Comparison of ENCODE assay signal across 14 cellular contexts in the genomic region with DNA sequence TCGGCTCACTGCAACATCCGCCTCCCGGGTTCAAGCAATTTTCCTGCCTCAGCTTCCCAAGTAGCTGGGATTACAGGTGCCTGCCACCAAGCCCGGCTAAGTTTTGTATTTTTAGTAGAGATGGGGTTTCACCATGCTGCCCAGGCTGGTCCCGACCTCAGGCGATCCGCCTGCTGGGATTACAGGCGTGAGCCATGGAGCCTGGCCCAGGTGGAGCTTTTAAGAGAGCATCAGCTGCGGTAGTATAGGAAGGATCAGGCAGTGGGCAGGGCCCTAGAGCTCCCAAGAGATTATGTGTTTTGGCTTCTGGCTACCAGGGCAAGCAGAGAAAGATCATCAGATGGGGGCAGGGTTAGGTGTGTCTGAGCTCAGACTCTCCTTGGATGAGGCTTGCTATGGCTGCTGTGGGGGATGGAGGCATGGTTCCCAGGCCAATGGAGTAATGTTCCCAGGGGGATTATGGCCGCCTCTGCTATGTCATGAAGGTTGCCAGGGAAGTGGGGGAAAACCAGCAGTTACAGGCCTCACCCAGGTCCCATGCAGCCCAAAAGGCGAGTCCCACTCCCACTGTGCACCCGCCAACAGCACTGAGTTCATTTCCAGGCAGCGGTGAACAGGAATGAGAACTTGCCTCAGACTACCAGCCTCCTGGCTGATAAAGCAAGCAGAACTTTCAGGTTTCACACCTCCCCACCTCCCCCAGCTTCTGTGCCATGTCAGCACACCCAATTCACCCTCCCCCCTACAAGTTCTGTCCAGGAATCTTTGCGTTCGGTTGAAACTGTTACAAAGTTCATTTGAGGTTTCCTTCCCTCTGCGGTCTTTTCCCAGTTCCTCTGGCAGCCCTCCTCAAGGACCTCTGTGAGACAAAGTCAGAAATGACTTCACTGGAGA.
DNase-seq lines count a peak whose midpoint lies in the region; ATAC-seq lines count a peak whose summit lies in the region.
"Had no signal": no experiment of that assay in that cellular context is flagged by ENCODE, and none has a peak within 500 bp of the region (broad histone marks: within the 10 kb centered on the region; RNA-seq: fewer than 3 reads in every experiment).

No MANE protein-coding gene starts in this region.

- ATAC-seq in left cardiac atrium, result peak in 1 of 2 donors; percentile 79

- intact Hi-C loops in left cardiac atrium (cut with DNase I) (no loop called here), posterior vena cava (cut with DNase I) (no loop called here)

- DNase-seq in M059J (ENCODE audit: low read depth) (peak; percentile 20), RPMI8226 (peak; percentile 37), left cardiac atrium (peak; percentile 21), renal cortical epithelial cell (ENCODE audit: low read depth) (peak; percentile 4), posterior vena cava (ENCODE audit: low spot score) (no peak), OCI-M1 (lab: John Stamatoyannopoulos, UW) (no peak), ureter (ENCODE audit: low spot score) (no peak)
- DNase-seq: CD4-positive, alpha-beta memory T cell; DMS79 treated with DMSO at 0.1 percent for 48 hours; HFFc6; NCI-H1436; NCI-H2029; NCI-H2171; SJCRH30 had no signal

Comparison
In these comparisons a context has a peak if more than half of its experiments do, and no peak if none do; other contexts are left out.
1. DNase-seq: peak in M059J (single experiment), RPMI8226 (single experiment), left cardiac atrium (single experiment) and renal cortical epithelial cell (single experiment); none in posterior vena cava (single experiment), OCI-M1 (single experiment) and ureter (single experiment).